ENCODE assay signal across 1 cellular context in the genomic region with DNA sequence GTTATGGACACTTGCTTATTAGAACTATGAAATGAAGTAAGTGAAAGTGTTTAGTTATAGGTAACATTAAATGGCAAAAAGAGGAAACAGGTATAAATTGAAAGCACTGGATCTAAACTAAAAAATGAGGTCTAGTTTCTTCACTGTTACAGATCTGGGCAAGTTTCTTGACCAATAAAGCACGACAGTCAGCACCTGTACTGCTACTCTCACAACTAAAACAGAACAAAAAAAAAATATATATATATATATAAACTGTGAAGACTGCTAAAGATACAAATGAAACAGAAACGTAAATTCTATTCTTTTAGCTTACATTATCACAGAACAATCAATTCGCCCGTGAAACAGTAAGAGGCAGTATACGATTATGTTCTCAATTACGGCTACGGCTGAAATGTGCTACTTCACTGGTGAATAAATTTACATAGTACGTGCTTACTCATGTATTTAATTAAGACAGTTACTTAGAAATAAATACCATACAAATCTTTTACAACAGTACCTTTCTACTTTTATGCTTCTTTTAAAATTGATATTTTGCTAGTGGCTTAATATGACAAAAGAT.
TF ChIP-seq lines count a peak whose summit lies in the region.

No MANE protein-coding gene starts in this region.

TF ChIP-seq in HEK293, 187 proteins besides CTCF, POLR2A, EP300 and RAD21 (continued from another document):
- TF ChIP-seq IKZF3 (tag by site-specific recombination; IDR thresholded peaks at IDR 0.05) (no peak), ZNF202 (tag by site-specific recombination; IDR thresholded peaks at IDR 0.05; ENCODE audit: borderline replicate concordance) (no peak), ZNF138 (tag by site-specific recombination; IDR thresholded peaks at IDR 0.05; ENCODE audit: borderline replicate concordance) (no peak)
- TF ChIP-seq, protein P1, sequence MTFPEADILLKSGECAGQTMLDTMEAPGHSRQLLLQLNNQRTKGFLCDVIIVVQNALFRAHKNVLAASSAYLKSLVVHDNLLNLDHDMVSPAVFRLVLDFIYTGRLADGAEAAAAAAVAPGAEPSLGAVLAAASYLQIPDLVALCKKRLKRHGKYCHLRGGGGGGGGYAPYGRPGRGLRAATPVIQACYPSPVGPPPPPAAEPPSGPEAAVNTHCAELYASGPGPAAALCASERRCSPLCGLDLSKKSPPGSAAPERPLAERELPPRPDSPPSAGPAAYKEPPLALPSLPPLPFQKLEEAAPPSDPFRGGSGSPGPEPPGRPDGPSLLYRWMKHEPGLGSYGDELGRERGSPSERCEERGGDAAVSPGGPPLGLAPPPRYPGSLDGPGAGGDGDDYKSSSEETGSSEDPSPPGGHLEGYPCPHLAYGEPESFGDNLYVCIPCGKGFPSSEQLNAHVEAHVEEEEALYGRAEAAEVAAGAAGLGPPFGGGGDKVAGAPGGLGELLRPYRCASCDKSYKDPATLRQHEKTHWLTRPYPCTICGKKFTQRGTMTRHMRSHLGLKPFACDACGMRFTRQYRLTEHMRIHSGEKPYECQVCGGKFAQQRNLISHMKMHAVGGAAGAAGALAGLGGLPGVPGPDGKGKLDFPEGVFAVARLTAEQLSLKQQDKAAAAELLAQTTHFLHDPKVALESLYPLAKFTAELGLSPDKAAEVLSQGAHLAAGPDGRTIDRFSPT (tag by site-specific recombination; IDR thresholded peaks at IDR 0.05): no peak
